Comparison of ENCODE assay signal across 27 cellular contexts in genomic region chr4:146481246-146481645, GRCh38.
"Had no signal": no experiment of that assay in that cellular context is flagged by ENCODE, and none has a peak within 500 bp of the region (broad histone marks: within the 10 kb centered on the region; RNA-seq: fewer than 3 reads in every experiment).

No MANE protein-coding gene starts in this region.

- H3K4me1 ChIP-seq: suprapubic skin, testis, tibial nerve, transverse colon, upper lobe of left lung, upper lobe of right lung, uterus, vagina had no signal

- DNase-seq: stimulated activated CD4-positive, alpha-beta T cell treated with anti-CD3 and anti-CD28 coated beads, Interleukin-4, amount 100 ng/mL, for 1 hour; stimulated activated CD4-positive, alpha-beta T cell treated with anti-CD3 and anti-CD28 coated beads, Interleukin-4, amount 100 ng/mL, for 24 hours; stimulated activated CD4-positive, alpha-beta T cell treated with anti-CD3 and anti-CD28 coated beads, Interleukin-4, amount 100 ng/mL, for 4 hours; stimulated activated CD8-positive, alpha-beta memory T cell treated with anti-CD3 and anti-CD28 coated beads, Interleukin-4, amount 100 ng/mL, for 48 hours; stimulated activated naive B cell treated with anti-CD40 and anti-IgM and Interleukin-4, amounts not matched to agents 10 μg/mL and 1 μg/mL and 100 μg/mL, for 72 hours; stimulated activated naive CD4-positive, alpha-beta T cell; stimulated activated naive CD4-positive, alpha-beta T cell treated with Interleukin-2 at 50 U/mL for 16 hours; stimulated activated naive CD8-positive, alpha-beta T cell treated with anti-CD3 and anti-CD28 coated beads, Interleukin-15, amount 100 ng/mL, for 72 hours; stimulated activated naive CD8-positive, alpha-beta T cell treated with anti-CD3 and anti-CD28 coated beads, Interleukin-15, Interleukin-2, amounts not matched to agents 100 U/mL and 50 U/mL, for 24 hours; stomach; substantia nigra; testis; thyroid gland; tibial artery; transverse colon; trophoblast cell; upper lobe of left lung; upper lobe of right lung; uterus had no signal

- H3K4me3 Mint-ChIP-seq: stimulated activated effector memory CD8-positive, alpha-beta T cell treated with anti-CD3 and anti-CD28 coated beads, Interleukin-12 subunit alpha, Interleukin-12 subunit beta, amount 100 ng/mL, for 72 hours; stimulated activated memory B cell treated with anti-CD40 and anti-IgM and Interleukin-4, amounts not matched to agents 10 μg/mL and 1 μg/mL and 100 μg/mL, for 72 hours; stimulated activated naive B cell treated with anti-CD40 and anti-IgM and Interleukin-4, amounts not matched to agents 10 μg/mL and 1 μg/mL and 100 μg/mL, for 72 hours; stimulated activated naive CD8-positive, alpha-beta T cell treated with anti-CD3 and anti-CD28 coated beads, Interleukin-15, amount 100 ng/mL, for 72 hours; stimulated activated naive CD8-positive, alpha-beta T cell treated with anti-CD3 and anti-CD28 coated beads, Interleukin-15, Interleukin-2, amounts not matched to agents 100 ng/mL and 50 ng/mL, for 24 hours; type B pancreatic cell had no signal

- H3K36me3 Mint-ChIP-seq: stimulated activated effector memory CD8-positive, alpha-beta T cell treated with anti-CD3 and anti-CD28 coated beads, Interleukin-12 subunit alpha, Interleukin-12 subunit beta, amount 100 ng/mL, for 72 hours had no signal

- H3K4me3 ChIP-seq: stomach, suprapubic skin, testis, thoracic aorta, thyroid gland, tibial artery, tibial nerve, transverse colon, upper lobe of left lung, upper lobe of right lung, uterus, vagina had no signal

- H3K27me3 Mint-ChIP-seq: stimulated activated memory B cell treated with anti-CD40 and anti-IgM and Interleukin-4, amounts not matched to agents 10 μg/mL and 1 μg/mL and 100 μg/mL, for 72 hours; stimulated activated naive B cell treated with anti-CD40 and anti-IgM and Interleukin-4, amounts not matched to agents 10 μg/mL and 1 μg/mL and 100 μg/mL, for 72 hours; stimulated activated naive CD8-positive, alpha-beta T cell treated with anti-CD3 and anti-CD28 coated beads, Interleukin-15, amount 100 ng/mL, for 72 hours; stimulated activated naive CD8-positive, alpha-beta T cell treated with anti-CD3 and anti-CD28 coated beads, Interleukin-15, Interleukin-2, amounts not matched to agents 100 ng/mL and 50 ng/mL, for 24 hours; type B pancreatic cell had no signal

- H3K27ac ChIP-seq: stomach, suprapubic skin, testis, thoracic aorta, thyroid gland, tibial artery, tibial nerve, transverse colon, upper lobe of left lung, upper lobe of right lung, uterus, vagina had no signal

- H3K36me3 ChIP-seq: thyroid gland, upper lobe of left lung, upper lobe of right lung, uterus, vagina had no signal

- ATAC-seq: stimulated activated effector memory CD8-positive, alpha-beta T cell treated with anti-CD3 and anti-CD28 coated beads, Interleukin-12 subunit alpha, Interleukin-12 subunit beta, amount 100 ng/mL, for 72 hours; stimulated activated memory B cell treated with anti-CD40 and anti-IgM and Interleukin-4, amounts not matched to agents 10 μg/mL and 1 μg/mL and 100 μg/mL, for 72 hours; stimulated activated naive B cell treated with anti-CD40 and anti-IgM and Interleukin-4, amounts not matched to agents 10 μg/mL and 1 μg/mL and 100 μg/mL, for 72 hours; stimulated activated naive CD8-positive, alpha-beta T cell treated with anti-CD3 and anti-CD28 coated beads, Interleukin-15, Interleukin-2, amounts not matched to agents 100 U/mL and 50 U/mL, for 24 hours; upper lobe of right lung had no signal

- H3K9me3 ChIP-seq: testis, thyroid gland, vagina had no signal

- H3K27me3 ChIP-seq: stomach, suprapubic skin, testis, thyroid gland, tibial artery, tibial nerve, transverse colon, upper lobe of left lung, upper lobe of right lung, uterus, vagina had no signal

- H3K27ac Mint-ChIP-seq: stimulated activated effector memory CD8-positive, alpha-beta T cell treated with anti-CD3 and anti-CD28 coated beads, Interleukin-12 subunit alpha, Interleukin-12 subunit beta, amount 100 ng/mL, for 72 hours; stimulated activated memory B cell treated with anti-CD40 and anti-IgM and Interleukin-4, amounts not matched to agents 10 μg/mL and 1 μg/mL and 100 μg/mL, for 72 hours; stimulated activated naive B cell treated with anti-CD40 and anti-IgM and Interleukin-4, amounts not matched to agents 10 μg/mL and 1 μg/mL and 100 μg/mL, for 72 hours; stimulated activated naive CD8-positive, alpha-beta T cell treated with anti-CD3 and anti-CD28 coated beads, Interleukin-15, Interleukin-2, amounts not matched to agents 100 ng/mL and 50 ng/mL, for 24 hours; type B pancreatic cell had no signal
